Comparison of ENCODE assay signal across 18 cellular contexts in genomic region chr19:34525001-34525400, GRCh38. TPM values are rescaled to one million over a fixed set of nuclear protein-coding genes. Genes with fewer than 3 reads are reported as not detected.
DNase-seq lines count a peak whose midpoint lies in the region; ATAC-seq, FAIRE-seq and TF ChIP-seq lines count a peak whose summit lies in the region.
"Had no signal": no experiment of that assay in that cellular context is flagged by ENCODE, and none has a peak within 500 bp of the region (broad histone marks: within the 10 kb centered on the region; RNA-seq: fewer than 3 reads in every experiment).

No MANE protein-coding gene starts in this region.

- TF ChIP-seq CTCF in HEK293 (tag by site-specific recombination; IDR thresholded peaks at IDR 0.05) (no peak), K562 (IDR thresholded peaks at IDR 0.05 in 2 of 3, conservative IDR thresholded peaks at IDR 0.05 in 1 of 3; ENCODE audit: insufficient read depth in 2 of 3, low read depth in 1 of 3, low read length in 3 of 3) (no peak), kidney (IDR thresholded peaks at IDR 0.05; ENCODE audit: borderline replicate concordance, extremely low read depth, insufficient read depth) (no peak), upper lobe of right lung (IDR thresholded peaks at IDR 0.05) (no peak)

- FAIRE-seq in K562 (lab: Jason Lieb, UNC) (no peak), kidney (lab: Jason Lieb, UNC) (peak; percentile 99)
- FAIRE-seq: HepG2 had no signal

- ATAC-seq in K562 (no peak), upper lobe of right lung (no peak)
- no peak for ATAC-seq in activated CD4-positive, alpha-beta T cell treated with anti-CD3 and anti-CD28 coated beads for 36 hours
- ATAC-seq: HCT116, HepG2 had no signal

- no peak for TF ChIP-seq RAD21 in K562 (CRISPR knock-in tag; conservative IDR thresholded peaks at IDR 0.05 in 1 of 2, IDR thresholded peaks at IDR 0.05 in 1 of 2)

- no peaks in the 10 kb centered on the region for H4K20me1 ChIP-seq in K562 (replicated peaks; ENCODE audit: control insufficient read depth, insufficient read depth, low read length)

- no peak for TF ChIP-seq POLR2A in K562 (conservative IDR thresholded peaks at IDR 0.05)

- no peaks in the 10 kb centered on the region for H3K79me2 ChIP-seq in K562 (ENCODE audit: control insufficient read depth, insufficient read depth, low read length)

- H3K4me3 ChIP-seq in HEK293 (ENCODE audit: low read depth, low read length) (no peak overlapping the region), K562 (no peak overlapping the region), kidney (ENCODE audit: low read length in 2 of 2) (no peak overlapping the region), MG63 (no peak overlapping the region), upper lobe of right lung (no peak overlapping the region)

- H3K27ac ChIP-seq in HEK293 (ENCODE audit: extremely low read depth, low read depth, low read length) (no peak overlapping the region), K562 (ENCODE audit: extremely low read depth, low read depth, low read length) (no peak overlapping the region), kidney (ENCODE audit: low read depth in 2 of 2, low read length in 2 of 2) (no peak overlapping the region), upper lobe of right lung (no peak overlapping the region)

- H2AFZ ChIP-seq in K562 (ENCODE audit: low read depth, low read length), result no peak overlapping the region

- no peaks in the 10 kb centered on the region; a peak in 1 of 3 replicates for H3K36me3 ChIP-seq in HEK293 (ENCODE audit: control insufficient read depth in 2 of 2, insufficient read depth in 1 of 2, low read length in 2 of 2)
- no peaks in the 10 kb centered on the region for H3K36me3 ChIP-seq in K562 (ENCODE audit: control insufficient read depth, insufficient read depth, low read length)
- no peaks in the 10 kb centered on the region for H3K36me3 ChIP-seq in kidney (ENCODE audit: control insufficient read depth in 1 of 2, insufficient read depth in 2 of 2, low read length in 2 of 2)
- no peaks in the 10 kb centered on the region for H3K36me3 ChIP-seq in MG63
- H3K36me3 ChIP-seq in upper lobe of right lung, result no peaks in the 10 kb centered on the region
- H3K36me3 ChIP-seq: BE2C had no signal

- H3K36me3 Mint-ChIP-seq in activated CD4-positive, alpha-beta T cell treated with anti-CD3 and anti-CD28 coated beads for 36 hours (ENCODE audit: low read depth), result no peaks in the 10 kb centered on the region
- H3K36me3 Mint-ChIP-seq: CD4-positive, CD25-positive, alpha-beta regulatory T cell; CD8-positive, alpha-beta memory T cell had no signal

- CTCF ChIA-PET in HEK293 (lab: Yijun Ruan, JAX), result interaction anchor here (2.1 kb wide), 1 partner anchor 31 kb away, joined by 5 read pairs; no protein-coding TSS in a partner anchor
- CTCF ChIA-PET in K562 (lab: Yijun Ruan, JAX; ENCODE audit: low intra/inter-chr PET ratio), result no interaction called here
- CTCF ChIA-PET in activated CD4-positive, alpha-beta T cell treated with anti-CD3 and anti-CD28 coated beads for 36 hours (lab: Charles Lee), result interaction anchor here (0.5 to 1.2 kb wide), 2 partner anchors 28 to 747 kb away, joined by 3 read pairs; no protein-coding TSS in a partner anchor

- H3K4me2 ChIP-seq in K562 (ENCODE audit: insufficient read depth, low read length), result no peak overlapping the region

- H3K27me3 ChIP-seq in K562 (ENCODE audit: control insufficient read depth in 2 of 2, insufficient read depth in 2 of 2, low read length in 2 of 2) (no peaks in the 10 kb centered on the region), MG63 (peaks cover 20% of the 10 kb centered on the region), upper lobe of right lung (peaks cover 3% of the 10 kb centered on the region)

- no peak for TF ChIP-seq EP300 in K562 (IDR thresholded peaks at IDR 0.05; ENCODE audit: low read length)

- H3K9ac ChIP-seq in K562 (ENCODE audit: insufficient read depth in 1 of 2, low read depth in 2 of 2, low read length in 2 of 2) (no peak overlapping the region), kidney (ENCODE audit: low read length in 2 of 2) (no peak overlapping the region)

- 0% methylated on average over 1 of the region's 1 CpG for WGBS in K562 (ENCODE audit: insufficient coverage, low coverage, missing lambda C conversion rate)

- no peaks in the 10 kb centered on the region for H3K9me1 ChIP-seq in K562 (ENCODE audit: control insufficient read depth, insufficient read depth, low read length)

- H3K4me3 Mint-ChIP-seq in activated CD4-positive, alpha-beta T cell treated with anti-CD3 and anti-CD28 coated beads for 36 hours, result no peak overlapping the region
- H3K4me3 Mint-ChIP-seq: CD4-positive, CD25-positive, alpha-beta regulatory T cell; CD8-positive, alpha-beta memory T cell had no signal

- H3K27ac Mint-ChIP-seq in activated CD4-positive, alpha-beta T cell treated with anti-CD3 and anti-CD28 coated beads for 36 hours, result no peak overlapping the region
- H3K27ac Mint-ChIP-seq: CD4-positive, CD25-positive, alpha-beta regulatory T cell; CD8-positive, alpha-beta memory T cell had no signal

- POLR2A ChIA-PET in HEK293 (lab: Yijun Ruan, JAX), result no interaction called here
- POLR2A ChIA-PET in K562 (lab: Yijun Ruan, JAX), result no interaction called here
- POLR2A ChIA-PET in activated CD4-positive, alpha-beta T cell treated with anti-CD3 and anti-CD28 coated beads for 36 hours (lab: Charles Lee), result no interaction called here

- H3K4me1 Mint-ChIP-seq in activated CD4-positive, alpha-beta T cell treated with anti-CD3 and anti-CD28 coated beads for 36 hours, result no peaks in the 10 kb centered on the region
- H3K4me1 Mint-ChIP-seq: CD4-positive, CD25-positive, alpha-beta regulatory T cell; CD8-positive, alpha-beta memory T cell had no signal

- H3K9me3 ChIP-seq in HEK293 (ENCODE audit: control insufficient read depth, insufficient read depth, low read depth, low read length), result peaks cover 8% of the 10 kb centered on the region
- no peaks in the 10 kb centered on the region for H3K9me3 ChIP-seq in K562 (replicated peaks; ENCODE audit: control insufficient read depth, insufficient read depth, low read depth, low read length)
- no peaks in the 10 kb centered on the region for H3K9me3 ChIP-seq in kidney (ENCODE audit: control insufficient read depth in 1 of 2, low read length in 2 of 2)
- H3K9me3 ChIP-seq in MG63, result 0 out of 2 replicates have a peak, but pooled peaks cover 2% of the 10 kb centered on the region
- no peaks in the 10 kb centered on the region for H3K9me3 ChIP-seq in upper lobe of right lung
- H3K9me3 ChIP-seq: BE2C had no signal

- DNase-seq in K562 (ENCODE audit: extremely low read depth in 1 of 4, low spot score in 3 of 4) (no peak), kidney (no peak), MG63 (no peak), upper lobe of right lung (no peak)
- no peak for DNase-seq in activated CD4-positive, alpha-beta T cell treated with anti-CD3 and anti-CD28 coated beads for 36 hours
- DNase-seq: ACHN; BE2C; C1 segment of cervical spinal cord; CD4-positive, CD25-positive, alpha-beta regulatory T cell; CD8-positive, alpha-beta memory T cell; COR-L47; DMS 273 treated with DMSO at 0.1 percent for 48 hours; GF-D8; GOT3; H7 had no signal

- BruUV-seq in K562 (replicated peaks; lab: Mats Ljungman, UMichigan), result no TSS peak

- intact Hi-C loops in K562 (cut with micrococcal nuclease) (no loop called here), kidney (cut with DNase I) (no loop called here), upper lobe of right lung (cut with DNase I) (no loop called here)
- intact Hi-C loops in activated CD4-positive, alpha-beta T cell treated with anti-CD3 and anti-CD28 coated beads for 36 hours (cut with DNase I, micrococcal nuclease), result no loop called here

- no peaks in the 10 kb centered on the region for H3K9me3 Mint-ChIP-seq in activated CD4-positive, alpha-beta T cell treated with anti-CD3 and anti-CD28 coated beads for 36 hours (ENCODE audit: low read depth)

- H3K4me1 ChIP-seq in HEK293 (ENCODE audit: control insufficient read depth, insufficient read depth, low read length), result no peaks in the 10 kb centered on the region
- no peaks in the 10 kb centered on the region for H3K4me1 ChIP-seq in K562 (replicated peaks in 1 of 2; ENCODE audit: control insufficient read depth in 2 of 2, insufficient read depth in 2 of 2, low read length in 2 of 2)
- no peaks in the 10 kb centered on the region for H3K4me1 ChIP-seq in kidney (ENCODE audit: control insufficient read depth in 1 of 2, insufficient read depth in 1 of 2, low read depth in 1 of 2, low read length in 2 of 2)
- no peaks in the 10 kb centered on the region for H3K4me1 ChIP-seq in upper lobe of right lung
- H3K4me1 ChIP-seq: BE2C had no signal

- in situ Hi-C loops in K562 (cut with MboI), result no loop called here

- peaks cover 47% of the 10 kb centered on the region for H3K27me3 Mint-ChIP-seq in activated CD4-positive, alpha-beta T cell treated with anti-CD3 and anti-CD28 coated beads for 36 hours

TF ChIP-seq in HEK293, 187 proteins besides CTCF, POLR2A, EP300 and RAD21 (continues in another document):
- TF ChIP-seq KLF16 (tag by site-specific recombination; IDR thresholded peaks at IDR 0.05), result 0 out of 2 replicates have a peak, but pooled peaks have one; percentile 16

TF ChIP-seq in K562, 482 proteins besides CTCF, POLR2A, EP300 and RAD21 (continues in another document):
- TF ChIP-seq ETV5 (CRISPR knock-in tag; IDR thresholded peaks at IDR 0.05; ENCODE audit: low read depth), result no peak

RNA-seq across cellular contexts. Expression of gene WTIP, which starts 43.4 kb away (rescaled TPM):
- total RNA-seq in K562 (2011; cell fraction: chromatin; rRNA removed; ENCODE audit: low replicate concordance), result 0.99 and 1.6 TPM in 2 replicates
- 0.50 and 0.53 TPM in 2 replicates for total RNA-seq in K562 (2011; cell fraction: nucleolus; rRNA removed)
- total RNA-seq in K562 (2011; cell fraction: nucleoplasm; rRNA removed), result 0.51 and 0.84 TPM in 2 replicates
- 0.14 and 0.16 TPM in 2 replicates for total RNA-seq in K562 (2014; rRNA removed)
- 0.07 TPM in 1 of 2 replicates, not detected in the other for total RNA-seq in K562 (2014; rRNA removed; fragmentation: Illumina TruSeq; extraction: Trizol)
- 0.49 and 0.51 TPM in 2 replicates for total RNA-seq in K562 (2015; rRNA removed; fragmentation: Illumina TruSeq; extraction: Trizol)
- total RNA-seq in K562 (2021), result 0.31 and 0.53 TPM in 2 replicates
- 0.38 and 0.81 TPM in 2 replicates for polyA plus RNA-seq in K562 (2011; rRNA removed)
- polyA plus RNA-seq in K562 (2011; cell fraction: cytosol; rRNA removed), result 0.79 and 0.86 TPM in 2 replicates
- 0.80 and 0.97 TPM in 2 replicates for polyA plus RNA-seq in K562 (2011; cell fraction: nucleus; rRNA removed)
- 0.22 and 0.35 TPM in 2 replicates for polyA plus RNA-seq in K562 (2012)
- polyA plus RNA-seq in K562 (2014; fragmentation: Illumina TruSeq; extraction: Trizol), result 0.16 and 0.28 TPM in 2 replicates
- under 1 TPM in 1 of 2 experiments, not detected in 1; under 0.01 TPM for polyA plus RNA-seq in K562 (2014; fragmentation: Nextera tagmentation; extraction: Ambion mirVana)
- 0.11 and 0.54 TPM in 2 replicates for polyA plus RNA-seq in K562 (2014; rRNA removed)
- polyA minus RNA-seq in K562 (2011; rRNA and poly(A)+ RNA removed), result 0.54 and 1.8 TPM in 2 replicates
- 1.8 TPM in 1 of 2 replicates, not detected in the other for polyA minus RNA-seq in K562 (2011; cell fraction: cytosol; rRNA and poly(A)+ RNA removed)
- polyA minus RNA-seq in K562 (2011; cell fraction: nucleus; rRNA and poly(A)+ RNA removed), result 0.13 and 0.22 TPM in 2 replicates
- 22.3 TPM for total RNA-seq in kidney
- polyA plus RNA-seq in kidney (ENCODE audit: insufficient read depth, low read depth, low replicate concordance), result 15.5 TPM
- 1 to 10 TPM in 1 of 2 experiments, under 1 TPM in 1; 0.60 to 1.0 TPM for total RNA-seq in activated CD4-positive, alpha-beta T cell treated with anti-CD3 and anti-CD28 coated beads for 36 hours
- total RNA-seq in MG63 (2014; rRNA removed; shearing (Covaris generic); ENCODE audit: low replicate concordance), result 57.1 and 82.3 TPM in 2 replicates
- 37.1 TPM for total RNA-seq in upper lobe of right lung
- polyA plus RNA-seq: CD4-positive, CD25-positive, alpha-beta regulatory T cell; CD8-positive, alpha-beta memory T cell had no signal

Comparison
In these comparisons a context has a peak if more than half of its experiments do, and no peak if none do; other contexts are left out.
1. Of the 44 proteins assayed by ChIP-seq in both K562 and HEK293: peak only in K562: none; only in HEK293: KLF16 and ZBTB11; in both: none; in neither: 42.